Comparison of ENCODE assay signal across 11 cellular contexts in genomic region chr3:24492971-24493551, GRCh38. TPM values are rescaled to one million over a fixed set of nuclear protein-coding genes. Genes with fewer than 3 reads are reported as not detected.
A peak's percentile ranks its signal among the peaks of the same experiment; 100 is the strongest.
DNase-seq lines count a peak whose midpoint lies in the region; ATAC-seq, FAIRE-seq and TF ChIP-seq lines count a peak whose summit lies in the region.
"Had no signal": no experiment of that assay in that cellular context is flagged by ENCODE, and none has a peak within 500 bp of the region (broad histone marks: within the 10 kb centered on the region; RNA-seq: fewer than 3 reads in every experiment).

No MANE protein-coding gene starts in this region.

- no peak for TF ChIP-seq CTCF in RWPE2 (IDR thresholded peaks at IDR 0.05; ENCODE audit: poor library complexity, severe bottlenecking)
- TF ChIP-seq CTCF in glutamatergic neuron (IDR thresholded peaks at IDR 0.05; ENCODE audit: partially characterized antibody, unreplicated experiment), result no peak
- TF ChIP-seq CTCF in gastrocnemius medialis (IDR thresholded peaks at IDR 0.05 in 4 of 5, conservative IDR thresholded peaks at IDR 0.05 in 1 of 5), result no peak
- TF ChIP-seq CTCF in GM13976 (IDR thresholded peaks at IDR 0.05; ENCODE audit: borderline replicate concordance, control extremely low read depth, extremely low read depth, insufficient read depth, missing control alignments), result no peak

- no peak for TF ChIP-seq POLR2A in GM12891 (IDR thresholded peaks at IDR 0.05; ENCODE audit: low read depth, low read length)
- no peak for TF ChIP-seq POLR2A in gastrocnemius medialis (IDR thresholded peaks at IDR 0.05)

- no peaks in the 10 kb centered on the region for H3K9me3 Mint-ChIP-seq in glutamatergic neuron (ENCODE audit: unreplicated experiment)

- H3K4me1 Mint-ChIP-seq in glutamatergic neuron (ENCODE audit: low read depth, unreplicated experiment), result peaks cover 2% of the 10 kb centered on the region

- H3K27ac ChIP-seq in RWPE2 (ENCODE audit: poor library complexity, severe bottlenecking) (peak overlapping the region; percentile 67), gastrocnemius medialis (peak overlapping the region; percentile 94 to 99 (median 97))
- H3K27ac ChIP-seq: SJSA1 had no signal

- H3K9me3 ChIP-seq in RWPE2 (ENCODE audit: severe bottlenecking) (no peaks in the 10 kb centered on the region), gastrocnemius medialis (no peaks in the 10 kb centered on the region)
- H3K9me3 ChIP-seq: SJSA1 had no signal

- H3K27me3 Mint-ChIP-seq in glutamatergic neuron (ENCODE audit: unreplicated experiment), result peaks cover 7% of the 10 kb centered on the region

- in situ Hi-C loops in gastrocnemius medialis (cut with MboI; ENCODE audit: low sequenced_read_pairs in 4 of 4) (loop anchor here in 2 of 4 donors (10.0 kb wide), 2 partner anchors 128 to 228 kb away; no protein-coding TSS in a partner anchor), GM13976 (cut with MboI; ENCODE audit: low sequenced_read_pairs, unreplicated experiment) (loop anchor here (25.0 kb wide), 1 partner anchor 506 kb away; no protein-coding TSS in a partner anchor)

- peak overlapping the region; percentile 89 for H3K4me3 ChIP-seq in RWPE2 (ENCODE audit: severe bottlenecking)
- H3K4me3 ChIP-seq in gastrocnemius medialis, result peak overlapping the region; percentile 65 to 89 (median 82)

- intact Hi-C loops in gastrocnemius medialis (cut with DNase I; ENCODE audit: low total_unique reads), result loop anchor here (5.0 to 10.0 kb wide), 4 partner anchors 131 to 546 kb away; partner anchors contain the start of gene NR1D2

- ATAC-seq in RWPE2 (ENCODE audit: low read depth), result no peak
- no peak for ATAC-seq in gastrocnemius medialis
- no peak for ATAC-seq in HG03039 (IDR thresholded peaks at IDR 0.05; ENCODE audit: unreplicated experiment)

- no peak overlapping the region for H3K27ac Mint-ChIP-seq in glutamatergic neuron (ENCODE audit: unreplicated experiment)

- no peaks in the 10 kb centered on the region for H3K36me3 Mint-ChIP-seq in glutamatergic neuron (ENCODE audit: unreplicated experiment)

- H3K4me1 ChIP-seq in RWPE2 (ENCODE audit: insufficient read depth, poor library complexity, severe bottlenecking), result peaks cover 25% of the 10 kb centered on the region
- peaks cover 47 to 56% of the 10 kb centered on the region in 2 donors for H3K4me1 ChIP-seq in gastrocnemius medialis

- no peak for DNase-seq in GM12891 (ENCODE audit: insufficient read length, low spot score)
- DNase-seq in RWPE2 (ENCODE audit: low spot score), result no peak
- DNase-seq in glutamatergic neuron, result no peak
- no peak for DNase-seq in gastrocnemius medialis
- no peak for DNase-seq in GM13976 (ENCODE audit: low spot score)
- DNase-seq in mucosa of gallbladder (ENCODE audit: low spot score), result no peak
- DNase-seq in NCI-H1092 (lab: John Stamatoyannopoulos, UW), result no peak
- DNase-seq: activated gamma-delta T cell had no signal

- no peak for FAIRE-seq in GM12891 (lab: Jason Lieb, UNC)
- FAIRE-seq: urothelium cell line had no signal

- peak overlapping the region; percentile 90 for H3K4me3 Mint-ChIP-seq in glutamatergic neuron (ENCODE audit: unreplicated experiment)

- H3K27me3 ChIP-seq in RWPE2 (ENCODE audit: insufficient read depth, poor library complexity, severe bottlenecking) (no peaks in the 10 kb centered on the region), gastrocnemius medialis (no peaks in the 10 kb centered on the region)
- H3K27me3 ChIP-seq: SJSA1 had no signal

- H3K36me3 ChIP-seq in RWPE2 (ENCODE audit: low read depth) (no peaks in the 10 kb centered on the region), gastrocnemius medialis (no peaks in the 10 kb centered on the region)
- H3K36me3 ChIP-seq: SJSA1 had no signal

TF ChIP-seq in GM12891, 5 proteins besides CTCF, POLR2A, EP300 and RAD21:
- TF ChIP-seq POLR2AphosphoS5 (IDR thresholded peaks at IDR 0.05; ENCODE audit: low read depth, low read length) (no peak), SPI1 (IDR thresholded peaks at IDR 0.05; ENCODE audit: low read depth, low read length) (0 out of 2 replicates have a peak, but pooled peaks have one; percentile 7)
TF ChIP-seq in GM12891: peak in this region for 1.

RNA-seq across cellular contexts. Expression of gene THRB, which starts 1.6 kb away (rescaled TPM):
- polyA plus RNA-seq in GM12891 (2012; ENCODE audit: low read depth, missing spikeins), result not detected
- total RNA-seq in glutamatergic neuron (ENCODE audit: unreplicated experiment) (0.56 TPM), gastrocnemius medialis (10 to 100 TPM; 20.1 to 60.0 (median 25.3) TPM), mucosa of gallbladder (7.1 TPM)
